Comparison of ENCODE assay signal across 20 cellular contexts in the genomic region with DNA sequence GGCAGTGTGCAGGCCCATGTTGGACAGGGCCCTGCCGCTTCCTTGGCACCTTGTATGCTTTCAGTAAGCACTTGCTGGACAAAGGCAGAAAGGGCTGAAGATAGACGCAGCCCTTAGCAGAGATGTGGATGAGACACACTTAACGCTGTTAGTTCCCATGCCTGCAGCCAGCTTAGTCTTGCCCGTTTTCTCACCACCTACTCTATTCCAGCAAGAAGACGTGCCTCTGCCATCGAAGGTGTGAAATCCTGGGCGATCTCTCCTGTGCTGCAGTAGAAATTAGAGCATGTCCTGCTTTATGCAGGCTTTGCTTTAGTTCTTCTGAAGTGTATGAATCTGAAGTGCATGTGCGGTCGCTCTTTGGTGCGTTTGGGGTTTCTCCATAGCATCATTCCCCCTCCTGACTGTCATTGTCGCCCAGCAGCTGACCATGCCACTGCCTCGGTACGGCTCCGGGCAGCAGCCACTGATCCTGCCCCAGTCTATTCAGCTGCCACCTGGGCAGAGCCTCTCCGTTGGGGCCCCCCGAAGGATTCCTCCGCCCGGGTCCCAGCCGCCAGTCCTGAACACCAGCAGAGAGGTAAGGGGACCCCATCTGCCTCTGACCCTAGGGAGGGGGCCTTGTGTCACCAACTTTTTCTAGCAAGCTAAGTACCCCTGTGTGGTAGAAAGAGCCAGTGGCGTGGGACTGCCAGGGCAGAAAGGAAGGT. TPM values are rescaled to one million over a fixed set of nuclear protein-coding genes. Genes with fewer than 3 reads are reported as not detected.
DNase-seq lines count a peak whose midpoint lies in the region; ATAC-seq and TF ChIP-seq lines count a peak whose summit lies in the region.
"Had no signal": no experiment of that assay in that cellular context is flagged by ENCODE, and none has a peak within 500 bp of the region (broad histone marks: within the 10 kb centered on the region; RNA-seq: fewer than 3 reads in every experiment).

No MANE protein-coding gene starts in this region.

- H3K56ac ChIP-seq in IMR-90 (ENCODE audit: extremely low read depth, insufficient read depth, low read length) = no peak overlapping the region

- peaks cover 4% of the 10 kb centered on the region for H3K4me1 Mint-ChIP-seq in T-helper 1 cell treated with Interleukin-12 subunit alpha and Interleukin-12 subunit beta and Interleukin-4 antibody, amounts not matched to agents 30 μg/mL and 1 μg/mL, for 36 hours (ENCODE audit: low read depth)
- no peaks in the 10 kb centered on the region for H3K4me1 Mint-ChIP-seq in endothelial cell (ENCODE audit: unreplicated experiment)

- H3K4me2 ChIP-seq in IMR-90 (ENCODE audit: low read depth, low read length) = no peak overlapping the region

- H3K9ac ChIP-seq in IMR-90 (ENCODE audit: low read depth, low read length) = no peak overlapping the region

- no peak for TF ChIP-seq RAD21 in IMR-90 (IDR thresholded peaks at IDR 0.05; ENCODE audit: low read length)

- H3K36me3 Mint-ChIP-seq in T-helper 1 cell treated with Interleukin-12 subunit alpha and Interleukin-12 subunit beta and Interleukin-4 antibody, amounts not matched to agents 30 μg/mL and 1 μg/mL, for 36 hours (ENCODE audit: low read depth) = peaks cover 68% of the 10 kb centered on the region
- peaks cover 85% of the 10 kb centered on the region for H3K36me3 Mint-ChIP-seq in endothelial cell (ENCODE audit: low read depth, unreplicated experiment)

- no peak overlapping the region for H3K4me3 Mint-ChIP-seq in T-helper 1 cell treated with Interleukin-12 subunit alpha and Interleukin-12 subunit beta and Interleukin-4 antibody, amounts not matched to agents 30 μg/mL and 1 μg/mL, for 36 hours
- H3K4me3 Mint-ChIP-seq in endothelial cell (ENCODE audit: unreplicated experiment) = no peak overlapping the region
- H3K4me3 Mint-ChIP-seq: CD8-positive, alpha-beta memory T cell had no signal

- H3K27me3 ChIP-seq in IMR-90 (ENCODE audit: control insufficient read depth, insufficient read depth, low read length) = no peaks in the 10 kb centered on the region
- no peaks in the 10 kb centered on the region for H3K27me3 ChIP-seq in dorsolateral prefrontal cortex
- H3K27me3 ChIP-seq in BE2C = no peaks in the 10 kb centered on the region

- no peak overlapping the region for H2BK20ac ChIP-seq in IMR-90 (ENCODE audit: low read depth, low read length)

- TF ChIP-seq CTCF in IMR-90 (conservative IDR thresholded peaks at IDR 0.05; ENCODE audit: low read depth, low read length) (no peak), dorsolateral prefrontal cortex (IDR thresholded peaks at IDR 0.05 in 54 of 56, conservative IDR thresholded peaks at IDR 0.05 in 2 of 56; ENCODE audit: low read depth in 1 of 56, partially characterized antibody in 56 of 56) (no peak), endothelial cell (IDR thresholded peaks at IDR 0.05; ENCODE audit: unreplicated experiment) (no peak), BE2C (IDR thresholded peaks at IDR 0.05; ENCODE audit: low read depth, low read length) (no peak)

- H3K9me3 Mint-ChIP-seq in T-helper 1 cell treated with Interleukin-12 subunit alpha and Interleukin-12 subunit beta and Interleukin-4 antibody, amounts not matched to agents 30 μg/mL and 1 μg/mL, for 36 hours = no peaks in the 10 kb centered on the region
- no peaks in the 10 kb centered on the region for H3K9me3 Mint-ChIP-seq in endothelial cell (ENCODE audit: unreplicated experiment)
- H3K9me3 Mint-ChIP-seq: CD8-positive, alpha-beta memory T cell; IgD-negative memory B cell had no signal

- H2AK5ac ChIP-seq in IMR-90 (ENCODE audit: low read depth, low read length) = no peak overlapping the region

- intact Hi-C loops in IMR-90 (cut with micrococcal nuclease) = no loop called here
- intact Hi-C loops in dorsolateral prefrontal cortex (cut with DNase I) = no loop called here

- no peak overlapping the region for H2AFZ ChIP-seq in IMR-90 (replicated peaks; ENCODE audit: low read length, poor library complexity)

- H3K4me1 ChIP-seq in IMR-90 (ENCODE audit: control insufficient read depth, insufficient read depth, low read length) (no peaks in the 10 kb centered on the region), BE2C (no peaks in the 10 kb centered on the region)

- H2BK120ac ChIP-seq in IMR-90 (ENCODE audit: low read depth, low read length) = no peak overlapping the region

- H4K5ac ChIP-seq in IMR-90 (ENCODE audit: low read depth, low read length) = no peak overlapping the region

- no peak overlapping the region for H4K8ac ChIP-seq in IMR-90 (ENCODE audit: low read depth in 2 of 2, low read length in 2 of 2)

- no peak for ATAC-seq in IMR-90 (ENCODE audit: low read depth)
- no peak for ATAC-seq in GM18858 (IDR thresholded peaks at IDR 0.05; ENCODE audit: unreplicated experiment)

- H3K14ac ChIP-seq in IMR-90 (replicated peaks; ENCODE audit: low read depth, low read length) = no peak overlapping the region

- peaks cover 12% of the 10 kb centered on the region; the same call in 1 of the 2 replicates for H4K20me1 ChIP-seq in IMR-90 (ENCODE audit: insufficient read depth, low read length)

- dilution Hi-C loops in IMR-90 (cut with HindIII; ENCODE audit: low sequenced_read_pairs, unreplicated experiment) = no loop called here

- H3K4me3 ChIP-seq in IMR-90 (ENCODE audit: insufficient read depth, low read depth, low read length) (no peak overlapping the region), dorsolateral prefrontal cortex (no peak overlapping the region), BE2C (ENCODE audit: low read depth, low read length) (no peak overlapping the region)

- CTCF ChIA-PET in IMR-90 (lab: Yijun Ruan, JAX) = no interaction called here

- H2AK9ac ChIP-seq in IMR-90 (replicated peaks; ENCODE audit: low read depth, low read length, poor library complexity) = peak overlapping the region; percentile 11

- no peak overlapping the region for H2BK15ac ChIP-seq in IMR-90 (ENCODE audit: low read depth, low read length)

- H3K27ac ChIP-seq in IMR-90 (ENCODE audit: insufficient read depth, low read length) = no peak overlapping the region
- H3K27ac ChIP-seq in dorsolateral prefrontal cortex = peak overlapping the region in 35 of 59 donors; percentile 5 to 83 (median 42)
- H3K27ac ChIP-seq: 22Rv1 had no signal

- TF ChIP-seq POLR2A in IMR-90 (IDR thresholded peaks at IDR 0.05; ENCODE audit: low read depth, low read length) = no peak

- in situ Hi-C loops in IMR-90 (cut with MboI; ENCODE audit: low sequenced_read_pairs) = no loop called here

- H3K18ac ChIP-seq in IMR-90 (ENCODE audit: low read depth, low read length) = no peak overlapping the region

- DNase-seq in T-helper 1 cell (no peak), IMR-90 (no peak), dorsolateral prefrontal cortex (peak in 6 of 10 donors; percentile 31 to 77 (median 64)), occipital lobe (lab: John Stamatoyannopoulos, UW) (peak; percentile 75), endothelial cell (ENCODE audit: low spot score) (no peak), BE2C (no peak)
- DNase-seq: GDM1, NCI-H1417, NCI-H1930, NCI-H446, NCI-H69, SHP77 treated with DMSO at 0.1 percent for 48 hours had no signal

- H3K36me3 ChIP-seq in IMR-90 (ENCODE audit: control insufficient read depth, insufficient read depth, low read length) (peaks cover 92% of the 10 kb centered on the region), BE2C (peaks cover 100% of the 10 kb centered on the region)

- H3K9me3 ChIP-seq in IMR-90 (ENCODE audit: control insufficient read depth, insufficient read depth, low read length) = no peaks in the 10 kb centered on the region
- no peaks in the 10 kb centered on the region for H3K9me3 ChIP-seq in BE2C

- whole genome bisulfite sequencing in IMR-90 (ENCODE audit: extremely low coverage in 2 of 2, insufficient read length in 1 of 2), 2 experiments = 98% methylated on average over 8 of the region's 20 CpGs; no CpG with 5 or more reads in 1 of the 2 experiments

- POLR2A ChIA-PET in IMR-90 (lab: Charles Lee; ENCODE audit: unreplicated experiment) = no interaction called here

- H3K9me1 ChIP-seq in IMR-90 (ENCODE audit: insufficient read depth, low read length) = no peaks in the 10 kb centered on the region

- H2BK5ac ChIP-seq in IMR-90 (ENCODE audit: low read depth, low read length, poor library complexity, severe bottlenecking) = no peak overlapping the region

- peak overlapping the region; percentile 55 for H3K27ac Mint-ChIP-seq in T-helper 1 cell treated with Interleukin-12 subunit alpha and Interleukin-12 subunit beta and Interleukin-4 antibody, amounts not matched to agents 30 μg/mL and 1 μg/mL, for 36 hours
- H3K27ac Mint-ChIP-seq in endothelial cell (ENCODE audit: unreplicated experiment) = no peak overlapping the region

- H3K27me3 Mint-ChIP-seq in T-helper 1 cell treated with Interleukin-12 subunit alpha and Interleukin-12 subunit beta and Interleukin-4 antibody, amounts not matched to agents 30 μg/mL and 1 μg/mL, for 36 hours (ENCODE audit: low read depth) = no peaks in the 10 kb centered on the region
- peaks cover 31% of the 10 kb centered on the region for H3K27me3 Mint-ChIP-seq in endothelial cell (ENCODE audit: unreplicated experiment)
- H3K27me3 Mint-ChIP-seq: IgD-negative memory B cell had no signal

- H3K4ac ChIP-seq in IMR-90 (ENCODE audit: low read depth, low read length) = no peak overlapping the region

- no peak overlapping the region for H4K91ac ChIP-seq in IMR-90 (ENCODE audit: insufficient read depth, low read depth, low read length)

- H3K23ac ChIP-seq in IMR-90 (ENCODE audit: low read depth, low read length) = no peak overlapping the region

- no TSS peak for BruUV-seq in IMR-90 (replicated peaks; lab: Mats Ljungman, UMichigan)

- H3K79me1 ChIP-seq in IMR-90 (ENCODE audit: low read depth in 1 of 2, low read length in 2 of 2) = peaks cover 16 to 46% of the 10 kb centered on the region in 2 experiments

RNA-seq across cellular contexts. Expression of a gene that starts 11.6 kb away (rescaled TPM):
- total RNA-seq in IMR-90 (2012; rRNA removed) (24.2 and 25.0 TPM in 2 replicates), dorsolateral prefrontal cortex (100 to 1,000 TPM in 1 of 120 experiments, 10 to 100 TPM in 119; 34.7 to 106 (median 58.6) TPM), occipital lobe (34.5 TPM), endothelial cell (ENCODE audit: unreplicated experiment) (57.6 TPM)
- polyA plus RNA-seq in IMR-90 (2012; rRNA removed) = 34.7 and 36.5 TPM in 2 replicates
- 19.9 and 26.6 TPM in 2 replicates for polyA plus RNA-seq in IMR-90 (2012; cell fraction: cytosol; rRNA removed)
- polyA plus RNA-seq in IMR-90 (2012; cell fraction: nucleus; rRNA removed; ENCODE audit: low replicate concordance) = 182 and 232 TPM in 2 replicates
- polyA plus RNA-seq in BE2C (2012; ENCODE audit: insufficient read depth, insufficient read length, low read depth) = 45.4 TPM

RNA-seq across cellular contexts. Expression of a gene that starts 39.9 kb away (rescaled TPM):
- total RNA-seq in IMR-90 (2012; rRNA removed) (16.9 and 17.9 TPM in 2 replicates), dorsolateral prefrontal cortex (10 to 100 TPM; 29.3 to 64.4 (median 39.2) TPM), occipital lobe (13.3 TPM), endothelial cell (ENCODE audit: unreplicated experiment) (23.0 TPM)
- polyA plus RNA-seq in IMR-90 (2012; rRNA removed) = 21.4 and 22.5 TPM in 2 replicates
- 18.6 and 21.7 TPM in 2 replicates for polyA plus RNA-seq in IMR-90 (2012; cell fraction: cytosol; rRNA removed)
- polyA plus RNA-seq in IMR-90 (2012; cell fraction: nucleus; rRNA removed; ENCODE audit: low replicate concordance) = 27.1 and 45.1 TPM in 2 replicates
- 58.4 TPM for polyA plus RNA-seq in BE2C (2012; ENCODE audit: insufficient read depth, insufficient read length, low read depth)

RNA-seq across cellular contexts. Expression of a gene that starts 54.2 kb away (rescaled TPM):
- total RNA-seq in IMR-90 (2012; rRNA removed) (not detected in 2 replicates), dorsolateral prefrontal cortex (under 1 TPM in 4 of 120 experiments, not detected in 116; 0.36 to 0.59 (median 0.44) TPM), occipital lobe (not detected), endothelial cell (ENCODE audit: unreplicated experiment) (not detected)
- not detected in 2 replicates for polyA plus RNA-seq in IMR-90 (2012; rRNA removed)
- not detected in 2 replicates for polyA plus RNA-seq in IMR-90 (2012; cell fraction: cytosol; rRNA removed)
- polyA plus RNA-seq in IMR-90 (2012; cell fraction: nucleus; rRNA removed; ENCODE audit: low replicate concordance) = not detected in 2 replicates
- polyA plus RNA-seq in BE2C (2012; ENCODE audit: insufficient read depth, insufficient read length, low read depth) = not detected
- total RNA-seq: CD8-positive, alpha-beta memory T cell; LHCN-M2 had no signal
- polyA plus RNA-seq: AG04450; BJ; CD8-positive, alpha-beta memory T cell; IgD-negative memory B cell had no signal

Comparison
In these comparisons a context has a peak if more than half of its experiments do, and no peak if none do; other contexts are left out.
1. DNase-seq: peak in dorsolateral prefrontal cortex (6 of 10) and occipital lobe (single experiment); none in T-helper 1 cell (0 of 5), IMR-90 (single experiment), endothelial cell (single experiment) and BE2C (single experiment).